ENCODE assay signal across 1 cellular context in the genomic region with DNA sequence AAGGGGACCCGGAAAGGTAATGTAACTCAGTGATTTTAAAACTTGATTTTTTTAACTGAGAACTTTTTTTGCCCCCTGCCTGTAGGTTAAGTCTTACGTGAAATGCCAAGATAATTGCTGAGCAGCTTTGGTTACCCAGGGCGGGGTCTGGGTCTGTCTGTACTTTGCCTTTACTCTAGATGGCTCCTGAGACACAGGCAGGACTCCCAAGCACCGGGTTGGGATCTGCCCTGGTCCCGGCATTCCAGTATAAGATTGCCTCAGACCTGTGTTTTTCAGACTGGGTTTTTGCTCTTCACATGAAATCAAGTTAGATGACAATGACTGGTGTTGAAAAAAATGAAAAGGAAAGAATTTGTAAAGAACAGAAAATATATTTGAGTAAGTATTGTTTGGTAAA.
TF ChIP-seq lines count a peak whose summit lies in the region.

No MANE protein-coding gene starts in this region.

TF ChIP-seq in HCT116, 20 proteins besides CTCF, POLR2A, EP300 and RAD21 (continued from another document):
- TF ChIP-seq, protein P1, sequence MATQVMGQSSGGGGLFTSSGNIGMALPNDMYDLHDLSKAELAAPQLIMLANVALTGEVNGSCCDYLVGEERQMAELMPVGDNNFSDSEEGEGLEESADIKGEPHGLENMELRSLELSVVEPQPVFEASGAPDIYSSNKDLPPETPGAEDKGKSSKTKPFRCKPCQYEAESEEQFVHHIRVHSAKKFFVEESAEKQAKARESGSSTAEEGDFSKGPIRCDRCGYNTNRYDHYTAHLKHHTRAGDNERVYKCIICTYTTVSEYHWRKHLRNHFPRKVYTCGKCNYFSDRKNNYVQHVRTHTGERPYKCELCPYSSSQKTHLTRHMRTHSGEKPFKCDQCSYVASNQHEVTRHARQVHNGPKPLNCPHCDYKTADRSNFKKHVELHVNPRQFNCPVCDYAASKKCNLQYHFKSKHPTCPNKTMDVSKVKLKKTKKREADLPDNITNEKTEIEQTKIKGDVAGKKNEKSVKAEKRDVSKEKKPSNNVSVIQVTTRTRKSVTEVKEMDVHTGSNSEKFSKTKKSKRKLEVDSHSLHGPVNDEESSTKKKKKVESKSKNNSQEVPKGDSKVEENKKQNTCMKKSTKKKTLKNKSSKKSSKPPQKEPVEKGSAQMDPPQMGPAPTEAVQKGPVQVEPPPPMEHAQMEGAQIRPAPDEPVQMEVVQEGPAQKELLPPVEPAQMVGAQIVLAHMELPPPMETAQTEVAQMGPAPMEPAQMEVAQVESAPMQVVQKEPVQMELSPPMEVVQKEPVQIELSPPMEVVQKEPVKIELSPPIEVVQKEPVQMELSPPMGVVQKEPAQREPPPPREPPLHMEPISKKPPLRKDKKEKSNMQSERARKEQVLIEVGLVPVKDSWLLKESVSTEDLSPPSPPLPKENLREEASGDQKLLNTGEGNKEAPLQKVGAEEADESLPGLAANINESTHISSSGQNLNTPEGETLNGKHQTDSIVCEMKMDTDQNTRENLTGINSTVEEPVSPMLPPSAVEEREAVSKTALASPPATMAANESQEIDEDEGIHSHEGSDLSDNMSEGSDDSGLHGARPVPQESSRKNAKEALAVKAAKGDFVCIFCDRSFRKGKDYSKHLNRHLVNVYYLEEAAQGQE (IDR thresholded peaks at IDR 0.05; ENCODE audit: low read depth) = no peak
- TF ChIP-seq SP1 (IDR thresholded peaks at IDR 0.05; ENCODE audit: low read depth) (no peak), FOSL1 (IDR thresholded peaks at IDR 0.05; ENCODE audit: low read depth) (no peak), SIN3A (IDR thresholded peaks at IDR 0.05; ENCODE audit: low read depth) (no peak), YY1 (IDR thresholded peaks at IDR 0.05; ENCODE audit: extremely low read depth, insufficient replicate concordance, low read depth, low read length) (no peak), JUND (IDR thresholded peaks at IDR 0.05) (no peak), CBX3 (IDR thresholded peaks at IDR 0.05; ENCODE audit: low read depth) (no peak), TCF7L2 (IDR thresholded peaks at IDR 0.05; ENCODE audit: borderline replicate concordance, extremely low read depth, insufficient read depth, insufficient read length) (no peak), POLR2AphosphoS5 (IDR thresholded peaks at IDR 0.05; ENCODE audit: low read depth, low read length) (no peak)
- TF ChIP-seq, protein P2, sequence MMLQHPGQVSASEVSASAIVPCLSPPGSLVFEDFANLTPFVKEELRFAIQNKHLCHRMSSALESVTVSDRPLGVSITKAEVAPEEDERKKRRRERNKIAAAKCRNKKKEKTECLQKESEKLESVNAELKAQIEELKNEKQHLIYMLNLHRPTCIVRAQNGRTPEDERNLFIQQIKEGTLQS (IDR thresholded peaks at IDR 0.05) = no peak
- TF ChIP-seq, protein P3, sequence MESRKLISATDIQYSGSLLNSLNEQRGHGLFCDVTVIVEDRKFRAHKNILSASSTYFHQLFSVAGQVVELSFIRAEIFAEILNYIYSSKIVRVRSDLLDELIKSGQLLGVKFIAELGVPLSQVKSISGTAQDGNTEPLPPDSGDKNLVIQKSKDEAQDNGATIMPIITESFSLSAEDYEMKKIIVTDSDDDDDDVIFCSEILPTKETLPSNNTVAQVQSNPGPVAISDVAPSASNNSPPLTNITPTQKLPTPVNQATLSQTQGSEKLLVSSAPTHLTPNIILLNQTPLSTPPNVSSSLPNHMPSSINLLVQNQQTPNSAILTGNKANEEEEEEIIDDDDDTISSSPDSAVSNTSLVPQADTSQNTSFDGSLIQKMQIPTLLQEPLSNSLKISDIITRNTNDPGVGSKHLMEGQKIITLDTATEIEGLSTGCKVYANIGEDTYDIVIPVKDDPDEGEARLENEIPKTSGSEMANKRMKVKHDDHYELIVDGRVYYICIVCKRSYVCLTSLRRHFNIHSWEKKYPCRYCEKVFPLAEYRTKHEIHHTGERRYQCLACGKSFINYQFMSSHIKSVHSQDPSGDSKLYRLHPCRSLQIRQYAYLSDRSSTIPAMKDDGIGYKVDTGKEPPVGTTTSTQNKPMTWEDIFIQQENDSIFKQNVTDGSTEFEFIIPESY (IDR thresholded peaks at IDR 0.05; ENCODE audit: extremely low read depth, insufficient replicate concordance, low read length) = no peak
